24 cellular contexts compared by ENCODE assay signal in genomic region chr5:120516799-120517198, GRCh38. TPM values are rescaled to one million over a fixed set of nuclear protein-coding genes. Genes with fewer than 3 reads are reported as not detected.
DNase-seq lines count a peak whose midpoint lies in the region; ATAC-seq, FAIRE-seq and TF ChIP-seq lines count a peak whose summit lies in the region.
"Had no signal": no experiment of that assay in that cellular context is flagged by ENCODE, and none has a peak within 500 bp of the region (broad histone marks: within the 10 kb centered on the region; RNA-seq: fewer than 3 reads in every experiment).

No MANE protein-coding gene starts in this region.

- H3K9me3 ChIP-seq in fibroblast of lung (ENCODE audit: control insufficient read depth, insufficient read depth, low read depth, low read length) (no peaks in the 10 kb centered on the region), small intestine (ENCODE audit: control insufficient read depth, low read depth) (no peaks in the 10 kb centered on the region)
- H3K9me3 ChIP-seq: adrenal gland, BLaER1, lower lobe of right lung, ovary, thyroid gland had no signal

- peak overlapping the region; percentile 15 for H3K4me2 ChIP-seq in fibroblast of lung (ENCODE audit: extremely low read depth, insufficient read depth, low read length)
- H3K4me2 ChIP-seq: BLaER1, hepatocyte had no signal

- peaks cover 4% of the 10 kb centered on the region for H3K79me2 ChIP-seq in fibroblast of lung (ENCODE audit: control insufficient read depth, insufficient read depth, low read length)

- no peaks in the 10 kb centered on the region for H4K20me1 ChIP-seq in fibroblast of lung (ENCODE audit: control insufficient read depth, extremely low read depth, insufficient read depth, low read length)
- H4K20me1 ChIP-seq: BLaER1 had no signal

- DNase-seq in GM04504 (ENCODE audit: low read depth) (peak; percentile 52), amniotic epithelial cell (ENCODE audit: low read depth) (peak; percentile 29), fibroblast of lung (ENCODE audit: low read depth in 2 of 2) (peak; percentile 37 to 82), small intestine (no peak)
- no peak for DNase-seq in stimulated activated naive CD4-positive, alpha-beta T cell (lab: John Stamatoyannopoulos, UW)
- DNase-seq: activated CD4-positive, alpha-beta T cell treated with anti-CD3 and anti-CD28 coated beads, Interleukin-2, amount 50 U/mL, for 1 hour; activated CD8-positive, alpha-beta memory T cell treated with anti-CD3 and anti-CD28 coated beads, Interleukin-2, amount 50 U/mL, for 48 hours; activated gamma-delta T cell; adrenal gland; foreskin fibroblast; islet precursor cell; lower lobe of right lung; NCI-H1436 treated with DMSO at 0.1 percent for 48 hours; NCI-H2171 treated with DMSO at 0.1 percent for 48 hours; ovary; right cardiac atrium; SHP77; thyroid gland had no signal

- ATAC-seq in HG03025 (IDR thresholded peaks at IDR 0.05; ENCODE audit: low FRiP score, unreplicated experiment) (no peak), HG02885 (IDR thresholded peaks at IDR 0.05; ENCODE audit: poor library complexity, unreplicated experiment) (no peak)
- ATAC-seq: lower lobe of right lung; right cardiac atrium; stimulated activated memory B cell treated with anti-CD40 and anti-IgM and Interleukin-4, amounts not matched to agents 10 μg/mL and 1 μg/mL and 100 μg/mL, for 72 hours had no signal

- no peak overlapping the region for H3K9ac ChIP-seq in fibroblast of lung (ENCODE audit: insufficient read depth, low read length)
- H3K9ac ChIP-seq: BLaER1 had no signal

- H3K4me1 ChIP-seq in fibroblast of lung (ENCODE audit: control insufficient read depth, extremely low read depth, insufficient read depth, low read length) (no peaks in the 10 kb centered on the region), small intestine (ENCODE audit: control insufficient read depth in 2 of 2, insufficient read depth in 1 of 2, low read depth in 1 of 2, low read length in 1 of 2) (no peaks in the 10 kb centered on the region)
- H3K4me1 ChIP-seq: adrenal gland, BLaER1, lower lobe of right lung, thyroid gland had no signal

- H3K36me3 ChIP-seq in fibroblast of lung (ENCODE audit: control insufficient read depth, insufficient read depth, low read length) = no peaks in the 10 kb centered on the region
- H3K36me3 ChIP-seq in small intestine (ENCODE audit: control insufficient read depth in 2 of 2, insufficient read depth in 2 of 2, low read length in 2 of 2) = no peaks in the 10 kb centered on the region
- H3K36me3 ChIP-seq: adrenal gland, BLaER1, lower lobe of right lung, ovary, thyroid gland had no signal

- TF ChIP-seq CTCF in fibroblast of lung (conservative IDR thresholded peaks at IDR 0.05 in 1 of 2, IDR thresholded peaks at IDR 0.05 in 1 of 2; ENCODE audit: low read depth in 1 of 2, low read length in 2 of 2) = no peak

- FAIRE-seq in small intestine (lab: Jason Lieb, UNC) = no peak

- H3K4me3 ChIP-seq in fibroblast of lung (replicated peaks in 1 of 4; ENCODE audit: control extremely low read depth in 1 of 4, insufficient read depth in 1 of 4, low read depth in 3 of 4, low read length in 4 of 4) (no peak overlapping the region), small intestine (ENCODE audit: low read depth in 1 of 2, low read length in 2 of 2) (no peak overlapping the region)
- H3K4me3 ChIP-seq: adrenal gland, BLaER1, hepatocyte, lower lobe of right lung, ovary, thyroid gland had no signal

- H2AFZ ChIP-seq in fibroblast of lung (ENCODE audit: low read length) = no peak overlapping the region
- H2AFZ ChIP-seq: hepatocyte had no signal

- H3K27me3 ChIP-seq in fibroblast of lung (ENCODE audit: control insufficient read depth, insufficient read depth, low read length) = no peaks in the 10 kb centered on the region
- no peaks in the 10 kb centered on the region for H3K27me3 ChIP-seq in small intestine (ENCODE audit: control insufficient read depth in 2 of 2, insufficient read depth in 2 of 2, low read length in 2 of 2)
- H3K27me3 ChIP-seq: adrenal gland, BLaER1, hepatocyte, ovary, thyroid gland had no signal

- WGBS in small intestine, 3 donors = 72 to 88% (median 72%) methylated on average over 2 of the region's 2 CpGs

- H3K27ac ChIP-seq in fibroblast of lung (ENCODE audit: insufficient read depth, low read length) (no peak overlapping the region), small intestine (ENCODE audit: low read depth in 1 of 2, low read length in 1 of 2) (no peak overlapping the region)
- H3K27ac ChIP-seq: adrenal gland, BLaER1, hepatocyte, lower lobe of right lung, ovary, thyroid gland had no signal

RNA-seq across cellular contexts. Expression of gene PRR16, which starts 52.7 kb away (rescaled TPM):
- 3.1 and 7.3 TPM in 2 replicates for total RNA-seq in fibroblast of lung
- polyA plus RNA-seq in fibroblast of lung = 41.8 and 44.6 TPM in 2 replicates
- polyA plus RNA-seq in fibroblast of lung (2012) = 19.8 and 20.1 TPM in 2 replicates
- 10.4 and 14.1 TPM in 2 replicates for polyA minus RNA-seq in fibroblast of lung (ENCODE audit: low replicate concordance)
- 1 to 10 TPM in 2 of 3 donors, not detected in 1; 2.4 to 2.7 TPM for polyA plus RNA-seq in small intestine
- total RNA-seq: T-helper 1 cell treated with Interleukin-12 subunit alpha and Interleukin-12 subunit beta and Interleukin-4 antibody, amounts not matched to agents 30 ng/mL and 1 ng/mL, for 36 hours had no signal

Comparison
In these comparisons a context has a peak if more than half of its experiments do, and no peak if none do; other contexts are left out.
1. DNase-seq: peak in GM04504 (single experiment), amniotic epithelial cell (single experiment) and fibroblast of lung (2 of 2); none in small intestine (single experiment) and stimulated activated naive CD4-positive, alpha-beta T cell (0 of 6).
2. RNA of gene PRR16, which starts 52.7 kb away (polyA plus RNA-seq): 19.8 to 44.6 TPM in fibroblast of lung; 2.4 to 2.7 TPM in small intestine; every median in the first group is over 4 times any median in the second.